Comparison of ENCODE assay signal across 34 cellular contexts in the genomic region with DNA sequence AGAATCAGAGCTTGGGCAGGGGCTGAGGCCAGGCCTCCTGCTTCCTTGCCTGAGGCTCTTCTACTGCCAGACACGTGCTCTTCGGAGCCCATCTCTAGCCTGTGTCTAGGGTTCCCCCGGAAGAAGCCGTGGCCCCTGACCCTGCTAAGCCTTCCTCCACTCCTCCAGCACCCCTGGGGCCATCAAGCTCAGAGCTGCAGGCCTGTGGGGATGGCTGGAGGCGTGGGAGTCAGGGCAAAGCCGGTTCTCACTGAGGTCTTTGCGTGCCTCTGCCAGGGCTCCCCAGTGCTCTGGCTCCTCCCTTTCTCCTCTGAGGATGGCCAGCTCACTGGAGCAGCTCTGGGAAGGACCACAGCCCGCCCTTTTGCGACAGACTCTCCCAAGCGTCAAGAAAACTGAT. TPM values are rescaled to one million over a fixed set of nuclear protein-coding genes. Genes with fewer than 3 reads are reported as not detected.
"Had no signal": no experiment of that assay in that cellular context is flagged by ENCODE, and none has a peak within 500 bp of the region (broad histone marks: within the 10 kb centered on the region; RNA-seq: fewer than 3 reads in every experiment).

No MANE protein-coding gene starts in this region.

- H3K4me1 Mint-ChIP-seq: activated CD4-positive, alpha-beta T cell treated with anti-CD3 and anti-CD28 coated beads, Interleukin-2, amount 10 ng/mL, durations not matched to agents 24 days and 14 days; central memory CD8-positive, alpha-beta T cell had no signal

- H3K27ac Mint-ChIP-seq: activated CD4-positive, alpha-beta memory T cell treated with anti-CD3 and anti-CD28 coated beads for 36 hours; activated CD4-positive, alpha-beta T cell treated with anti-CD3 and anti-CD28 coated beads, Interleukin-2, amount 10 ng/mL, durations not matched to agents 24 days and 14 days; activated T-cell treated with anti-CD3 and anti-CD28 coated beads, Interleukin-2, amount 50 U/mL, for 24 hours; endodermal cell; natural killer cell treated with Interleukin-12 subunit alpha and Interleukin-12 subunit beta and Interleukin-15 and Interleukin-18, amount 100 ng/mL, for 72 hours had no signal

- H3K27me3 ChIP-seq: brain microvascular endothelial cell, hepatocyte, neutrophil had no signal

- H2AFZ ChIP-seq: hepatocyte had no signal

- H3K9me3 ChIP-seq: mucosa of descending colon, neutrophil, thoracic aorta had no signal

- H3K27ac ChIP-seq: brain microvascular endothelial cell, hepatocyte, neutrophil, thoracic aorta had no signal

- H3K9me3 Mint-ChIP-seq: activated CD4-positive, alpha-beta memory T cell treated with anti-CD3 and anti-CD28 coated beads for 36 hours; activated CD4-positive, alpha-beta T cell treated with anti-CD3 and anti-CD28 coated beads, Interleukin-2, amount 10 ng/mL, durations not matched to agents 24 days and 14 days; activated T-cell treated with anti-CD3 and anti-CD28 coated beads, Interleukin-2, amount 50 U/mL, for 24 hours; central memory CD8-positive, alpha-beta T cell; dendritic cell treated with granulocyte-macrophage colony-stimulating factor and Interleukin-4, amounts not matched to agents 40 ng/mL and 50 ng/mL, for 4 days; natural killer cell treated with Interleukin-12 subunit alpha and Interleukin-12 subunit beta and Interleukin-15 and Interleukin-18, amount 100 ng/mL, for 72 hours had no signal

- DNase-seq: activated CD4-positive, alpha-beta memory T cell treated with anti-CD3 and anti-CD28 coated beads for 36 hours; activated CD4-positive, alpha-beta T cell treated with anti-CD3 and anti-CD28 coated beads, Interleukin-2, amount 10 ng/mL, durations not matched to agents 24 days and 14 days; activated CD4-positive, CD25-positive, alpha-beta regulatory T cell treated with anti-CD3 and anti-CD28 coated beads, Interleukin-2, amount 50 U/mL, for 72 hours; activated CD8-positive, alpha-beta memory T cell treated with anti-CD3 and anti-CD28 coated beads, Interleukin-2, amount 50 U/mL, for 48 hours; activated gamma-delta T cell; activated naive CD4-positive, alpha-beta T cell treated with anti-CD3 and anti-CD28 coated beads, Interleukin-2, amount 50 U/mL, for 16 hours; activated T-cell treated with anti-CD3 and anti-CD28 coated beads, Interleukin-2, amount 50 U/mL, for 24 hours; amniotic stem cell; brain microvascular endothelial cell; endodermal cell; left colon; mucosa of descending colon; stimulated activated CD4-positive, alpha-beta T cell treated with anti-CD3 and anti-CD28 coated beads, Interleukin-12 subunit alpha, Interleukin-12 subunit beta, amount 100 ng/mL, for 4 hours; stimulated activated CD4-positive, alpha-beta T cell treated with anti-CD3 and anti-CD28 coated beads, Interleukin-4, amount 100 ng/mL, for 1 hour; stimulated activated naive CD8-positive, alpha-beta T cell treated with anti-CD3 and anti-CD28 coated beads, Interleukin-15, Interleukin-2, amounts not matched to agents 100 U/mL and 50 U/mL, for 24 hours; T1000 had no signal

- H3K36me3 Mint-ChIP-seq: activated CD4-positive, alpha-beta memory T cell treated with anti-CD3 and anti-CD28 coated beads for 36 hours; natural killer cell treated with Interleukin-12 subunit alpha and Interleukin-12 subunit beta and Interleukin-15 and Interleukin-18, amount 100 ng/mL, for 72 hours had no signal

- H3K36me3 ChIP-seq: brain microvascular endothelial cell, neutrophil, thoracic aorta had no signal

- ATAC-seq: esophagus mucosa; left colon; mucosa of descending colon; natural killer cell treated with Interleukin-12 subunit alpha and Interleukin-12 subunit beta and Interleukin-15 and Interleukin-18, amount 100 ng/mL, for 72 hours; sciatic nerve; stimulated activated naive CD8-positive, alpha-beta T cell treated with anti-CD3 and anti-CD28 coated beads, Interleukin-15, Interleukin-2, amounts not matched to agents 100 U/mL and 50 U/mL, for 24 hours had no signal

- H3K4me3 Mint-ChIP-seq: activated CD4-positive, alpha-beta memory T cell treated with anti-CD3 and anti-CD28 coated beads for 36 hours; activated CD4-positive, alpha-beta T cell treated with anti-CD3 and anti-CD28 coated beads, Interleukin-2, amount 10 ng/mL, durations not matched to agents 24 days and 14 days; activated T-cell treated with anti-CD3 and anti-CD28 coated beads, Interleukin-2, amount 50 U/mL, for 24 hours; central memory CD8-positive, alpha-beta T cell; dendritic cell treated with granulocyte-macrophage colony-stimulating factor and Interleukin-4, amounts not matched to agents 40 ng/mL and 50 ng/mL, for 4 days; endodermal cell; natural killer cell treated with Interleukin-12 subunit alpha and Interleukin-12 subunit beta and Interleukin-15 and Interleukin-18, amount 100 ng/mL, for 72 hours had no signal

- H3K4me2 ChIP-seq: hepatocyte had no signal

- H3K4me3 ChIP-seq: hepatocyte, lung, mucosa of descending colon, skin epidermis, thoracic aorta had no signal

- H3K27me3 Mint-ChIP-seq: activated CD4-positive, alpha-beta T cell treated with anti-CD3 and anti-CD28 coated beads, Interleukin-2, amount 10 ng/mL, durations not matched to agents 24 days and 14 days; activated T-cell treated with anti-CD3 and anti-CD28 coated beads, Interleukin-2, amount 50 U/mL, for 24 hours had no signal

RNA-seq across cellular contexts. Expression of a gene that starts 34.4 kb away (rescaled TPM):
- total RNA-seq: activated CD4-positive, alpha-beta memory T cell treated with anti-CD3 and anti-CD28 coated beads for 36 hours; activated CD4-positive, alpha-beta T cell treated with anti-CD3 and anti-CD28 coated beads, Interleukin-2, amount 10 ng/mL, durations not matched to agents 24 days and 14 days; astrocyte; endodermal cell; esophagus mucosa; frontal cortex; left colon; mesenteric fat pad; mucosa of descending colon; myocyte; natural killer cell treated with Interleukin-12 subunit alpha and Interleukin-12 subunit beta and Interleukin-15 and Interleukin-18, amount 100 ng/mL, for 72 hours; osteocyte; subcutaneous adipose tissue; T-helper 1 cell treated with Interleukin-12 subunit alpha and Interleukin-12 subunit beta and Interleukin-4 antibody, amounts not matched to agents 30 ng/mL and 1 ng/mL, for 36 hours; thoracic aorta had no signal
- polyA plus RNA-seq: hepatocyte, keratinocyte had no signal

RNA-seq across cellular contexts. Expression of a gene that starts 53.9 kb away (rescaled TPM):
- total RNA-seq: activated CD4-positive, alpha-beta memory T cell treated with anti-CD3 and anti-CD28 coated beads for 36 hours; activated CD4-positive, alpha-beta T cell treated with anti-CD3 and anti-CD28 coated beads, Interleukin-2, amount 10 ng/mL, durations not matched to agents 24 days and 14 days; myocyte; natural killer cell treated with Interleukin-12 subunit alpha and Interleukin-12 subunit beta and Interleukin-15 and Interleukin-18, amount 100 ng/mL, for 72 hours; osteocyte; T-helper 1 cell treated with Interleukin-12 subunit alpha and Interleukin-12 subunit beta and Interleukin-4 antibody, amounts not matched to agents 30 ng/mL and 1 ng/mL, for 36 hours had no signal
- polyA plus RNA-seq: hepatocyte, keratinocyte had no signal
